Comparison of ENCODE assay signal across 23 cellular contexts in genomic region chr9:117485176-117485575, GRCh38.
DNase-seq lines count a peak whose midpoint lies in the region; ATAC-seq, FAIRE-seq and TF ChIP-seq lines count a peak whose summit lies in the region.
"Had no signal": no experiment of that assay in that cellular context is flagged by ENCODE, and none has a peak within 500 bp of the region (broad histone marks: within the 10 kb centered on the region; RNA-seq: fewer than 3 reads in every experiment).

No MANE protein-coding gene starts in this region.

- CTCF ChIA-PET in MCF 10A (lab: Yijun Ruan, JAX), result interaction anchor here (0.7 to 1.2 kb wide), 3 partner anchors 27 to 478 kb away, joined by 3 to 4 read pairs (median 4); no protein-coding TSS in a partner anchor

- no peaks in the 10 kb centered on the region for H3K4me1 ChIP-seq in breast epithelium
- H3K4me1 ChIP-seq: SJSA1 had no signal

- no peak overlapping the region for H3K27ac ChIP-seq in breast epithelium
- H3K27ac ChIP-seq: 22Rv1, BLaER1, SJSA1, skin epidermis had no signal

- no peak overlapping the region for H3K27ac Mint-ChIP-seq in MCF 10A (ENCODE audit: low read depth, unreplicated experiment)
- H3K27ac Mint-ChIP-seq: activated CD4-positive, alpha-beta memory T cell treated with anti-CD3 and anti-CD28 coated beads, Interleukin-2, amount 10 ng/mL, durations not matched to agents 7 days and 5 days; activated naive CD4-positive, alpha-beta T cell treated with anti-CD3 and anti-CD28 coated beads for 36 hours; effector memory CD8-positive, alpha-beta T cell; natural killer cell treated with Interleukin-12 subunit alpha and Interleukin-12 subunit beta and Interleukin-15 and Interleukin-18, amount 100 ng/mL, for 72 hours had no signal

- H3K9me3 Mint-ChIP-seq in MCF 10A (ENCODE audit: unreplicated experiment), result no peaks in the 10 kb centered on the region
- H3K9me3 Mint-ChIP-seq: activated CD4-positive, alpha-beta memory T cell treated with anti-CD3 and anti-CD28 coated beads, Interleukin-2, amount 10 ng/mL, durations not matched to agents 7 days and 5 days; activated naive CD4-positive, alpha-beta T cell treated with anti-CD3 and anti-CD28 coated beads for 36 hours; natural killer cell treated with Interleukin-12 subunit alpha and Interleukin-12 subunit beta and Interleukin-15 and Interleukin-18, amount 100 ng/mL, for 72 hours had no signal

- TF ChIP-seq CTCF in MCF 10A (IDR thresholded peaks at IDR 0.05; ENCODE audit: unreplicated experiment), result no peak
- TF ChIP-seq CTCF in breast epithelium (IDR thresholded peaks at IDR 0.05), result no peak

- H3K4me1 Mint-ChIP-seq in MCF 10A (ENCODE audit: insufficient read depth, unreplicated experiment), result no peaks in the 10 kb centered on the region
- H3K4me1 Mint-ChIP-seq: activated CD4-positive, alpha-beta memory T cell treated with anti-CD3 and anti-CD28 coated beads, Interleukin-2, amount 10 ng/mL, durations not matched to agents 7 days and 5 days had no signal

- H3K27me3 ChIP-seq in breast epithelium, result peaks cover 0 to 3% of the 10 kb centered on the region in 2 donors
- H3K27me3 ChIP-seq: BLaER1, SJSA1 had no signal

- DNase-seq in MCF 10A (ENCODE audit: unreplicated experiment), result peak; percentile 63
- no peak for DNase-seq in breast epithelium (ENCODE audit: low spot score in 2 of 2)
- peak; percentile 24 for DNase-seq in SK-MEL-5 (ENCODE audit: low read depth, low spot score)
- DNase-seq in foreskin melanocyte, result peak; percentile 89
- peak; percentile 6 for DNase-seq in urothelium cell line (ENCODE audit: low spot score)
- no peak for DNase-seq in stimulated activated CD4-positive, alpha-beta T cell treated with anti-CD3 and anti-CD28 coated beads, Interleukin-12 subunit alpha, Interleukin-12 subunit beta, amount 100 ng/mL, for 4 hours
- DNase-seq in NCI-H187 (lab: John Stamatoyannopoulos, UW), result no peak
- DNase-seq: activated CD4-positive, alpha-beta memory T cell treated with anti-CD3 and anti-CD28 coated beads, Interleukin-2, amount 10 ng/mL, durations not matched to agents 7 days and 5 days; activated naive CD4-positive, alpha-beta T cell treated with anti-CD3 and anti-CD28 coated beads for 36 hours; activated T-cell treated with anti-CD3 and anti-CD28 coated beads, Interleukin-2, amount 50 U/mL, for 1 hour; DMS 273 treated with DMSO at 0.1 percent for 48 hours; effector memory CD8-positive, alpha-beta T cell; Kasumi-1; NCI-H774; PC-3; stimulated activated CD4-positive, alpha-beta T cell treated with anti-CD3 and anti-CD28 coated beads, Interleukin-4, amount 100 ng/mL, for 24 hours had no signal

- no peaks in the 10 kb centered on the region for H3K36me3 ChIP-seq in breast epithelium
- H3K36me3 ChIP-seq: BLaER1, SJSA1 had no signal

- intact Hi-C loops in MCF 10A (cut with micrococcal nuclease) (loop anchor here (5.0 kb wide), 1 partner anchor 72 kb away; no protein-coding TSS in a partner anchor), breast epithelium (cut with DNase I; ENCODE audit: low total_unique reads) (no loop called here)

- no peak overlapping the region for H3K4me3 Mint-ChIP-seq in MCF 10A (ENCODE audit: unreplicated experiment)
- H3K4me3 Mint-ChIP-seq: activated CD4-positive, alpha-beta memory T cell treated with anti-CD3 and anti-CD28 coated beads, Interleukin-2, amount 10 ng/mL, durations not matched to agents 7 days and 5 days; activated naive CD4-positive, alpha-beta T cell treated with anti-CD3 and anti-CD28 coated beads for 36 hours; effector memory CD8-positive, alpha-beta T cell; natural killer cell treated with Interleukin-12 subunit alpha and Interleukin-12 subunit beta and Interleukin-15 and Interleukin-18, amount 100 ng/mL, for 72 hours had no signal

- BruUV-seq in MCF 10A (replicated peaks; lab: Mats Ljungman, UMichigan), result no TSS peak

- no peak for TF ChIP-seq POLR2A in breast epithelium (IDR thresholded peaks at IDR 0.05)

- no peaks in the 10 kb centered on the region for H3K36me3 Mint-ChIP-seq in MCF 10A (ENCODE audit: insufficient read depth, unreplicated experiment)
- H3K36me3 Mint-ChIP-seq: natural killer cell treated with Interleukin-12 subunit alpha and Interleukin-12 subunit beta and Interleukin-15 and Interleukin-18, amount 100 ng/mL, for 72 hours had no signal

- FAIRE-seq in urothelium cell line (lab: Jason Lieb, UNC), result no peak
- FAIRE-seq: GM12892 had no signal

- no peaks in the 10 kb centered on the region for H3K27me3 Mint-ChIP-seq in MCF 10A (ENCODE audit: insufficient read depth, unreplicated experiment)
- H3K27me3 Mint-ChIP-seq: activated CD4-positive, alpha-beta memory T cell treated with anti-CD3 and anti-CD28 coated beads, Interleukin-2, amount 10 ng/mL, durations not matched to agents 7 days and 5 days had no signal

- H3K4me3 ChIP-seq in breast epithelium, result no peak overlapping the region
- H3K4me3 ChIP-seq: BLaER1, SJSA1, skin epidermis had no signal

- POLR2A ChIA-PET in MCF 10A (lab: Yijun Ruan, JAX), result no interaction called here

- in situ Hi-C loops in SK-MEL-5 (cut with HindIII; ENCODE audit: low pct_unique_long_range_greater_than_20kb, low sequenced_read_pairs), result no loop called here

- H3K9me3 ChIP-seq in breast epithelium, result no peaks in the 10 kb centered on the region
- H3K9me3 ChIP-seq: BLaER1, SJSA1 had no signal

- ATAC-seq in GM18870 (IDR thresholded peaks at IDR 0.05; ENCODE audit: unreplicated experiment), result no peak
- ATAC-seq: effector memory CD8-positive, alpha-beta T cell; natural killer cell treated with Interleukin-12 subunit alpha and Interleukin-12 subunit beta and Interleukin-15 and Interleukin-18, amount 100 ng/mL, for 72 hours; PC-3 had no signal

Comparison
In these comparisons a context has a peak if more than half of its experiments do, and no peak if none do; other contexts are left out.
1. DNase-seq: peak in MCF 10A (single experiment), SK-MEL-5 (single experiment), foreskin melanocyte (single experiment) and urothelium cell line (single experiment); none in breast epithelium (0 of 2), stimulated activated CD4-positive, alpha-beta T cell treated with anti-CD3 and anti-CD28 coated beads, Interleukin-12 subunit alpha, Interleukin-12 subunit beta, amount 100 ng/mL, for 4 hours (single experiment) and NCI-H187 (0 of 2).